13 cellular contexts compared by ENCODE assay signal in the genomic region with DNA sequence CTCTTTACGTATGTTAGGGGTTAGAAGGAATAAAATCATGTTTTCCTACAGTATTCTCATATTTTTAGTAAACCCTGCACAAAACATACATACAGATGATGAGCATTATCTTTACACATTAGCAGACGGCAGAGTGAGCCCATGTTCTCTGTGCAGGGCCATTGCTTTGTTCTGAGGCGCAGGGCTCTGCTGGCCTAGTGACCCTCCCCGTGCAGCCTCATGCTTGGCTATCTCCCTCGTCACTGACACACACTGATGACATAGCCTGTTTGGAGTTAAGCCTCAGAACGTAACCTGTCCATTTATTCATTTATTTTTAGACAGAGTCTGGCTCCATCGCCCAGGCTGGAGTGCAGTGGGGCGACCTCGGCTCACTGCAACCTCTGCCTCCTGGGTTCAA.
A peak's percentile ranks its signal among the peaks of the same experiment; 100 is the strongest.
DNase-seq lines count a peak whose midpoint lies in the region; ATAC-seq and TF ChIP-seq lines count a peak whose summit lies in the region.
"Had no signal": no experiment of that assay in that cellular context is flagged by ENCODE, and none has a peak within 500 bp of the region (broad histone marks: within the 10 kb centered on the region; RNA-seq: fewer than 3 reads in every experiment).

No MANE protein-coding gene starts in this region.

- peaks cover 0 to 1% (median 0%) of the 10 kb centered on the region in 11 donors for H3K9me3 Mint-ChIP-seq in naive thymus-derived CD4-positive, alpha-beta T cell
- H3K9me3 Mint-ChIP-seq: activated T-helper 1 cell treated with anti-CD3 and anti-CD28 coated beads, Interleukin-12 subunit alpha, Interleukin-12 subunit beta, Interleukin-2, Interleukin-4 antibody, amounts not matched to agents 30 ng/mL and 10 ng/mL and 1 ng/mL, durations not matched to agents 14 hours and 24 hours and 36 hours; immature natural killer cell had no signal

- no TSS peak for BruUV-seq in A673 (replicated peaks; lab: Mats Ljungman, UMichigan)
- BruUV-seq in PC-3 (replicated peaks; lab: Mats Ljungman, UMichigan), result no TSS peak

- ATAC-seq in PC-3, result no peak
- ATAC-seq in naive thymus-derived CD4-positive, alpha-beta T cell, result no peak
- no peak for ATAC-seq in omental fat pad (ENCODE audit: low FRiP score)

- POLR2A ChIA-PET in A673 (lab: Charles Lee; ENCODE audit: low non-redundant PET) (no interaction called here), PC-3 (lab: Charles Lee; ENCODE audit: unreplicated experiment) (no interaction called here)
- POLR2A ChIA-PET in naive thymus-derived CD4-positive, alpha-beta T cell (lab: Charles Lee), result no interaction called here

- H3K4me1 ChIP-seq in A673 (ENCODE audit: insufficient read depth, low read length, poor library complexity, severe bottlenecking) (peaks cover 35% of the 10 kb centered on the region), PC-3 (ENCODE audit: insufficient read depth, low read length) (peaks cover 42% of the 10 kb centered on the region), muscle layer of duodenum (ENCODE audit: control insufficient read depth in 1 of 2, insufficient read depth in 2 of 2, low read length in 2 of 2) (peaks cover 9 to 14% of the 10 kb centered on the region in 2 donors)
- H3K4me1 ChIP-seq in naive thymus-derived CD4-positive, alpha-beta T cell (ENCODE audit: control insufficient read depth in 2 of 2, insufficient read depth in 2 of 2, low read length in 2 of 2), result peaks cover 0 to 12% of the 10 kb centered on the region in 2 donors

- H3K36me3 ChIP-seq in A673 (ENCODE audit: insufficient read depth, low read length, poor library complexity, severe bottlenecking) (no peaks in the 10 kb centered on the region), PC-3 (ENCODE audit: low read depth, low read length) (no peaks in the 10 kb centered on the region), muscle layer of duodenum (ENCODE audit: control insufficient read depth in 1 of 2, insufficient read depth in 2 of 2, low read length in 2 of 2) (no peaks in the 10 kb centered on the region)
- H3K36me3 ChIP-seq in naive thymus-derived CD4-positive, alpha-beta T cell (ENCODE audit: control insufficient read depth in 2 of 3, insufficient read depth in 3 of 3, low read length in 3 of 3), result peaks cover 0 to 5% (median 0%) of the 10 kb centered on the region in 3 experiments

- H3K79me2 ChIP-seq in PC-3 (ENCODE audit: low read length), result no peaks in the 10 kb centered on the region

- intact Hi-C loops in A673 (cut with micrococcal nuclease; ENCODE audit: unreplicated experiment) (loop anchor here (5.0 kb wide), 1 partner anchor 115 kb away; a partner anchor contains a TSS), PC-3 (cut with micrococcal nuclease) (loop anchor here (1.0 kb wide), 3 partner anchors 114 to 322 kb away; no protein-coding TSS in a partner anchor), dorsolateral prefrontal cortex (cut with DNase I) (no loop called here)
- intact Hi-C loops in naive thymus-derived CD4-positive, alpha-beta T cell (cut with micrococcal nuclease), result no loop called here

- peaks cover 0 to 37% (median 2%) of the 10 kb centered on the region in 7 donors for H3K4me1 Mint-ChIP-seq in naive thymus-derived CD4-positive, alpha-beta T cell

- H3K9me2 ChIP-seq in PC-3 (replicated peaks; ENCODE audit: low read length), result no peaks in the 10 kb centered on the region

- peak overlapping the region; percentile 81 for H3K27ac ChIP-seq in A673 (ENCODE audit: low read depth, low read length, poor library complexity, severe bottlenecking)
- peak overlapping the region; percentile 99 for H3K27ac ChIP-seq in PC-3 (ENCODE audit: low read length)
- H3K27ac ChIP-seq in dorsolateral prefrontal cortex, result peak overlapping the region in 35 of 59 donors; percentile 2 to 77 (median 49)
- peak overlapping the region; percentile 54 for H3K27ac ChIP-seq in muscle layer of duodenum (ENCODE audit: low read length)
- H3K27ac ChIP-seq in naive thymus-derived CD4-positive, alpha-beta T cell (ENCODE audit: low read depth, low read length), result no peak overlapping the region

- H3K9ac ChIP-seq in PC-3 (ENCODE audit: low read length), result peak overlapping the region; percentile 64

- no peak overlapping the region for H3K27ac Mint-ChIP-seq in naive thymus-derived CD4-positive, alpha-beta T cell
- H3K27ac Mint-ChIP-seq: B cell had no signal

- no peaks in the 10 kb centered on the region for H4K20me1 ChIP-seq in PC-3 (ENCODE audit: low read length)

- H3K27me3 ChIP-seq in A673 (replicated peaks; ENCODE audit: insufficient read depth, low read depth, low read length, poor library complexity) (no peaks in the 10 kb centered on the region), PC-3 (ENCODE audit: low read length) (no peaks in the 10 kb centered on the region), dorsolateral prefrontal cortex (no peaks in the 10 kb centered on the region), muscle layer of duodenum (ENCODE audit: low read depth, low read length) (no peaks in the 10 kb centered on the region)
- no peaks in the 10 kb centered on the region for H3K27me3 ChIP-seq in naive thymus-derived CD4-positive, alpha-beta T cell (ENCODE audit: control insufficient read depth in 2 of 2, insufficient read depth in 2 of 2, low read length in 2 of 2)

- peak overlapping the region; percentile 46; the same call in 1 of the 2 replicates for H2AFZ ChIP-seq in PC-3 (ENCODE audit: low read length)

- H3K4me3 ChIP-seq in A673 (ENCODE audit: low read depth, low read length, poor library complexity, severe bottlenecking), result no peak overlapping the region
- peak overlapping the region; percentile 22; the same call in 1 of the 2 replicates for H3K4me3 ChIP-seq in PC-3 (ENCODE audit: low read length)
- no peak overlapping the region for H3K4me3 ChIP-seq in dorsolateral prefrontal cortex
- H3K4me3 ChIP-seq in muscle layer of duodenum (ENCODE audit: low read depth in 1 of 2, low read length in 2 of 2), result no peak overlapping the region
- H3K4me3 ChIP-seq in naive thymus-derived CD4-positive, alpha-beta T cell (ENCODE audit: low read length), result no peak overlapping the region

- CTCF ChIA-PET in A673 (lab: Charles Lee), result no interaction called here
- CTCF ChIA-PET in PC-3 (lab: Charles Lee), result no interaction called here
- CTCF ChIA-PET in naive thymus-derived CD4-positive, alpha-beta T cell (lab: Charles Lee), result no interaction called here

- H3K27me3 Mint-ChIP-seq in naive thymus-derived CD4-positive, alpha-beta T cell, result no peaks in the 10 kb centered on the region
- H3K27me3 Mint-ChIP-seq: B cell had no signal

- H3K4me3 Mint-ChIP-seq in naive thymus-derived CD4-positive, alpha-beta T cell, result no peak overlapping the region
- H3K4me3 Mint-ChIP-seq: B cell, immature natural killer cell had no signal

- H3K36me3 Mint-ChIP-seq in naive thymus-derived CD4-positive, alpha-beta T cell, result peaks cover 5 to 45% (median 26%) of the 10 kb centered on the region in 5 donors

- H3K4me2 ChIP-seq in PC-3 (ENCODE audit: low read length), result peak overlapping the region; percentile 69

- TF ChIP-seq CTCF in A673 (conservative IDR thresholded peaks at IDR 0.05; ENCODE audit: low read depth, low read length) (no peak), PC-3 (conservative IDR thresholded peaks at IDR 0.05; ENCODE audit: low read depth, low read length) (no peak), dorsolateral prefrontal cortex (IDR thresholded peaks at IDR 0.05 in 54 of 56, conservative IDR thresholded peaks at IDR 0.05 in 2 of 56; ENCODE audit: low read depth in 1 of 56, partially characterized antibody in 56 of 56) (no peak), omental fat pad (IDR thresholded peaks at IDR 0.05) (no peak)

- DNase-seq in A673 (ENCODE audit: low spot score), result no peak
- DNase-seq in PC-3, result no peak
- DNase-seq in dorsolateral prefrontal cortex, result no peak
- no peak for DNase-seq in C1 segment of cervical spinal cord (lab: John Stamatoyannopoulos, UW)
- no peak for DNase-seq in NCI-H1092 treated with DMSO at 0.1 percent for 48 hours (lab: John Stamatoyannopoulos, UW)
- DNase-seq in naive thymus-derived CD4-positive, alpha-beta T cell, result no peak
- DNase-seq in omental fat pad (ENCODE audit: low spot score), result no peak
- DNase-seq: immature natural killer cell, midbrain, NCI-H1105 had no signal

- peaks cover 12% of the 10 kb centered on the region for H3F3A ChIP-seq in PC-3 (ENCODE audit: low read length, unreplicated experiment)

- H3K9me3 ChIP-seq in A673 (ENCODE audit: low read depth, low read length, poor library complexity, severe bottlenecking), result no peaks in the 10 kb centered on the region
- no peaks in the 10 kb centered on the region for H3K9me3 ChIP-seq in PC-3 (ENCODE audit: low read length)
- H3K9me3 ChIP-seq in muscle layer of duodenum (ENCODE audit: control insufficient read depth in 1 of 2, low read length in 2 of 2), result no peaks in the 10 kb centered on the region
- H3K9me3 ChIP-seq in naive thymus-derived CD4-positive, alpha-beta T cell (ENCODE audit: control insufficient read depth in 2 of 3, low read length in 3 of 3), result no peaks in the 10 kb centered on the region

Comparison
In these comparisons a context has a peak if more than half of its experiments do, and no peak if none do; other contexts are left out.
1. intact Hi-C loops: an anchor here in A673 (5.0 kb wide) and PC-3 (1.0 kb wide); none called in dorsolateral prefrontal cortex and naive thymus-derived CD4-positive, alpha-beta T cell.